In the genomic region with DNA sequence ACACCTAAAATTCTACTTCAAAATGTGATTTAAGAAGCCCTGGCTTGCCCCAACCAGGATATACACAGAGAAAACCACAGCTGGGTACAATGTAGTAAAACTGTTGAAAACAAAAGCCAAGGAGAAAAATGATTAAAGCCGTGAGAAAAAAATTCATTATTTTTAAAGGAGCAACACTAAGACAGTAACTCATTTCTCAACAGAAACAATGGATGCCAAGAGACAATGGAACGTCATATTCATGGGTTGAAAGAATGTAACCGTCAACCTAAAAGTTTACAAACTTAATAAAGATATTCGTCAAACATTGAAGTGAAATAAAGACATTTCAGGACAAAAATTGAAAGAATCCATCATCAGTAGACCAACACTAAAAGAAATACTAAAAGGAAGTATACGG, we compare ENCODE assay signal across 8 cellular contexts.
"Had no signal": no experiment of that assay in that cellular context is flagged by ENCODE, and none has a peak within 500 bp of the region (broad histone marks: within the 10 kb centered on the region; RNA-seq: fewer than 3 reads in every experiment).

No MANE protein-coding gene starts in this region.

- H3K4me3 ChIP-seq: K562 had no signal

- H3K4me3 Mint-ChIP-seq: IgD-negative memory B cell had no signal

- H3K36me3 Mint-ChIP-seq: IgD-negative memory B cell had no signal

- H3K27ac ChIP-seq: HL-60 had no signal

- ATAC-seq: HepG2, K562 had no signal

- FAIRE-seq: HepG2, HTR-8/SVneo, K562 had no signal

- H3K4me1 Mint-ChIP-seq: IgD-negative memory B cell had no signal

- H3K27ac Mint-ChIP-seq: IgD-negative memory B cell had no signal

- DNase-seq: IMR-90, KBM-7, KG1 had no signal
